18 cellular contexts compared by ENCODE assay signal in genomic region chr9:134783699-134784039, GRCh38.
DNase-seq lines count a peak whose midpoint lies in the region; ATAC-seq, FAIRE-seq and TF ChIP-seq lines count a peak whose summit lies in the region.
"Had no signal": no experiment of that assay in that cellular context is flagged by ENCODE, and none has a peak within 500 bp of the region (broad histone marks: within the 10 kb centered on the region; RNA-seq: fewer than 3 reads in every experiment).

No MANE protein-coding gene starts in this region.

- no peak overlapping the region for H3K9ac ChIP-seq in astrocyte (ENCODE audit: low read length)

- intact Hi-C loops in right cardiac atrium (cut with DNase I): loop anchor here in 1 of 4 donors (10.0 kb wide), 1 partner anchor 201 kb away; no protein-coding TSS in a partner anchor
- intact Hi-C loops in upper lobe of right lung (cut with DNase I): no loop called here

- H3K4me1 ChIP-seq in astrocyte (ENCODE audit: insufficient read depth, low read length) (peaks cover 5% of the 10 kb centered on the region), right cardiac atrium (ENCODE audit: control insufficient read depth, insufficient read depth, low read length) (peaks cover under 1% of the 10 kb centered on the region), upper lobe of right lung (peaks cover 9% of the 10 kb centered on the region)

- no peak overlapping the region for H3K4me3 Mint-ChIP-seq in astrocyte (ENCODE audit: unreplicated experiment)
- H3K4me3 Mint-ChIP-seq: CD4-positive, alpha-beta T cell; T-helper 2 cell treated with Interferon-gamma antibody and Interleukin-4, amounts not matched to agents 5 μg/mL and 100 μg/mL, for 36 hours had no signal

- peaks cover 100% of the 10 kb centered on the region for H4K20me1 ChIP-seq in astrocyte (ENCODE audit: insufficient read depth, low read length)

- H3K36me3 Mint-ChIP-seq in astrocyte (ENCODE audit: low read depth, unreplicated experiment): peaks cover 32% of the 10 kb centered on the region

- H3K79me2 ChIP-seq in astrocyte (ENCODE audit: insufficient read depth, low read length): peaks cover 7% of the 10 kb centered on the region

- no peak overlapping the region for H2AFZ ChIP-seq in astrocyte (ENCODE audit: low read depth, low read length)

- no peak for FAIRE-seq in astrocyte (lab: Jason Lieb, UNC)

- TF ChIP-seq CTCF in astrocyte (IDR thresholded peaks at IDR 0.05; ENCODE audit: insufficient read depth, low read depth, low read length): no peak
- no peak for TF ChIP-seq CTCF in upper lobe of right lung (IDR thresholded peaks at IDR 0.05)

- peaks cover 17% of the 10 kb centered on the region for H3K4me1 Mint-ChIP-seq in astrocyte (ENCODE audit: low read depth, unreplicated experiment)

- H3K27ac ChIP-seq in astrocyte (ENCODE audit: low read depth, low read length) (no peak overlapping the region), right cardiac atrium (ENCODE audit: low read length) (no peak overlapping the region), upper lobe of right lung (no peak overlapping the region)
- H3K27ac ChIP-seq: SJCRH30 had no signal

- H3K4me2 ChIP-seq in astrocyte (ENCODE audit: low read length): no peak overlapping the region

- H3K27me3 ChIP-seq in astrocyte (ENCODE audit: insufficient read depth, low read length) (no peaks in the 10 kb centered on the region), right cardiac atrium (ENCODE audit: control insufficient read depth, insufficient read depth) (no peaks in the 10 kb centered on the region), upper lobe of right lung (no peaks in the 10 kb centered on the region)
- H3K27me3 ChIP-seq: SJCRH30 had no signal

- no peaks in the 10 kb centered on the region for H3K9me3 Mint-ChIP-seq in astrocyte (ENCODE audit: unreplicated experiment)
- H3K9me3 Mint-ChIP-seq: CD4-positive, alpha-beta T cell; T-helper 2 cell treated with Interferon-gamma antibody and Interleukin-4, amounts not matched to agents 5 μg/mL and 100 μg/mL, for 36 hours had no signal

- peaks cover 38% of the 10 kb centered on the region for H3K36me3 ChIP-seq in astrocyte (ENCODE audit: insufficient read depth, low read length)
- no peaks in the 10 kb centered on the region for H3K36me3 ChIP-seq in upper lobe of right lung
- H3K36me3 ChIP-seq: SJCRH30 had no signal

- peak overlapping the region; percentile 58 for H3K27ac Mint-ChIP-seq in astrocyte (ENCODE audit: unreplicated experiment)
- H3K27ac Mint-ChIP-seq: CD4-positive, alpha-beta T cell; T-helper 2 cell treated with Interferon-gamma antibody and Interleukin-4, amounts not matched to agents 5 μg/mL and 100 μg/mL, for 36 hours had no signal

- 73% methylated on average over 12 of the region's 12 CpGs for WGBS in right cardiac atrium

- no peak for ATAC-seq in right cardiac atrium
- peak; percentile 47 for ATAC-seq in upper lobe of right lung
- no peak for ATAC-seq in HG03469 (IDR thresholded peaks at IDR 0.05; ENCODE audit: unreplicated experiment)
- ATAC-seq: esophagus mucosa had no signal

- H3K27me3 Mint-ChIP-seq in astrocyte (ENCODE audit: low read depth, unreplicated experiment): no peaks in the 10 kb centered on the region
- H3K27me3 Mint-ChIP-seq: CD4-positive, alpha-beta T cell had no signal

- H3K4me3 ChIP-seq in astrocyte (ENCODE audit: insufficient read depth, low read depth, low read length) (no peak overlapping the region), right cardiac atrium (ENCODE audit: low read length) (no peak overlapping the region), upper lobe of right lung (no peak overlapping the region)
- H3K4me3 ChIP-seq: SJCRH30 had no signal

- H3K9me3 ChIP-seq in astrocyte (ENCODE audit: insufficient read depth, low read depth, low read length) (no peaks in the 10 kb centered on the region), right cardiac atrium (ENCODE audit: control insufficient read depth, low read length) (no peaks in the 10 kb centered on the region), upper lobe of right lung (no peaks in the 10 kb centered on the region)
- H3K9me3 ChIP-seq: SJCRH30 had no signal

- DNase-seq in NCI-H1694 treated with DMSO at 0.1 percent for 48 hours (lab: John Stamatoyannopoulos, UW) (peak; percentile 54), NCI-H1694 (lab: John Stamatoyannopoulos, UW) (no peak), astrocyte (ENCODE audit: low read depth) (no peak), right cardiac atrium (peak; percentile 48 to 80 (median 74)), upper lobe of right lung (no peak), Ammon's horn (ENCODE audit: low spot score) (no peak), NCI-H2196 treated with DMSO at 0.1 percent for 48 hours (lab: John Stamatoyannopoulos, UW; ENCODE audit: unreplicated experiment) (no peak)
- DNase-seq: 8988T; activated CD4-positive, CD25-positive, alpha-beta regulatory T cell treated with anti-CD3 and anti-CD28 coated beads, Interleukin-2, amount 50 U/mL, for 72 hours; activated gamma-delta T cell treated with Interleukin-2 at 50 U/mL for 16 hours; CD4-positive, alpha-beta T cell; dermis blood vessel endothelial cell; NCI-H1092; trophoblast cell had no signal

Comparison
In these comparisons a context has a peak if more than half of its experiments do, and no peak if none do; other contexts are left out.
1. DNase-seq: peak in NCI-H1694 treated with DMSO at 0.1 percent for 48 hours (single experiment) and right cardiac atrium (3 of 3); none in NCI-H1694 (single experiment), astrocyte (single experiment), upper lobe of right lung (single experiment), Ammon's horn (single experiment) and NCI-H2196 treated with DMSO at 0.1 percent for 48 hours (single experiment).